In genomic region chr20:46362931-46363872, GRCh38 we compare ENCODE assay signal across 8 cellular contexts. TPM values are rescaled to one million over a fixed set of nuclear protein-coding genes. Genes with fewer than 3 reads are reported as not detected.
DNase-seq lines count a peak whose midpoint lies in the region; ATAC-seq, FAIRE-seq and TF ChIP-seq lines count a peak whose summit lies in the region.

No MANE protein-coding gene starts in this region.

- TF ChIP-seq RAD21 in A549 (conservative IDR thresholded peaks at IDR 0.05 in 1 of 2, IDR thresholded peaks at IDR 0.05 in 1 of 2): no peak

- no peak for TF ChIP-seq POLR2A in A549 (IDR thresholded peaks at IDR 0.05; ENCODE audit: low read length)

- TF ChIP-seq CTCF in A549 (IDR thresholded peaks at IDR 0.05): no peak

- H3K4me1 ChIP-seq in A549: peaks cover 14% of the 10 kb centered on the region; the same call in 2 of the 3 replicates
- H3K4me1 ChIP-seq in endocrine pancreas (ENCODE audit: control insufficient read depth, insufficient read depth, low read length): peaks cover 6% of the 10 kb centered on the region
- peaks cover 12 to 19% of the 10 kb centered on the region in 2 experiments for H3K4me1 ChIP-seq in trophoblast cell (ENCODE audit: control insufficient read depth in 1 of 2, insufficient read depth in 2 of 2, low read length in 2 of 2)

- FAIRE-seq in A549 (lab: Jason Lieb, UNC): no peak

- no peak overlapping the region for H3K23ac ChIP-seq in trophoblast cell (ENCODE audit: low read length)

- H3K79me2 ChIP-seq in trophoblast cell (ENCODE audit: control insufficient read depth, insufficient read depth, low read length, poor library complexity): peaks cover 3% of the 10 kb centered on the region

- H3K4me3 ChIP-seq in A549: peak overlapping the region; percentile 99
- peak overlapping the region; percentile 72 for H3K4me3 ChIP-seq in endocrine pancreas (ENCODE audit: control insufficient read depth, insufficient read depth, low read length)
- H3K4me3 ChIP-seq in trophoblast cell (ENCODE audit: low read depth, low read length): peak overlapping the region; percentile 97

- no peaks in the 10 kb centered on the region for H3K9me3 ChIP-seq in A549
- H3K9me3 ChIP-seq in endocrine pancreas (ENCODE audit: control insufficient read depth, low read length): no peaks in the 10 kb centered on the region
- peaks cover 2% of the 10 kb centered on the region for H3K9me3 ChIP-seq in trophoblast cell (ENCODE audit: insufficient read depth, low read depth, low read length)

- TF ChIP-seq EP300 in A549 (IDR thresholded peaks at IDR 0.05): no peak

- no peak for DNase-seq in A549 (ENCODE audit: low read depth in 1 of 2, low spot score in 1 of 2)
- peak; percentile 7 to 64 for DNase-seq in NOMO-1 (lab: John Stamatoyannopoulos, UW; ENCODE audit: unreplicated experiment in 2 of 2)
- DNase-seq in trophoblast cell: no peak
- no peak for DNase-seq in NCI-H748 treated with DMSO at 0.1 percent for 48 hours (lab: John Stamatoyannopoulos, UW)
- DNase-seq in 8988T: no peak
- DNase-seq in HT-29 (ENCODE audit: low spot score): no peak

- no peak overlapping the region for H3K14ac ChIP-seq in trophoblast cell (ENCODE audit: low read length)

- H3K27ac ChIP-seq in A549 (peak overlapping the region; percentile 99), trophoblast cell (ENCODE audit: low read depth, low read length) (no peak overlapping the region)

- no peak overlapping the region for H2BK12ac ChIP-seq in trophoblast cell (ENCODE audit: low read length)

- no peak overlapping the region for H4K8ac ChIP-seq in trophoblast cell (ENCODE audit: low read depth, low read length)

- H4K12ac ChIP-seq in trophoblast cell (ENCODE audit: low read depth, low read length): no peak overlapping the region

- H3K36me3 ChIP-seq in endocrine pancreas (ENCODE audit: control insufficient read depth, insufficient read depth, low read length): peaks cover 4% of the 10 kb centered on the region
- H3K36me3 ChIP-seq in trophoblast cell (ENCODE audit: control insufficient read depth in 1 of 2, insufficient read depth in 2 of 2, low read length in 2 of 2): peaks cover 31 to 37% of the 10 kb centered on the region in 2 experiments

- H2AK5ac ChIP-seq in trophoblast cell (ENCODE audit: low read length): no peak overlapping the region

- no peak overlapping the region for H3K18ac ChIP-seq in trophoblast cell (ENCODE audit: low read length)

- H3K4me2 ChIP-seq in A549: peak overlapping the region; percentile 99
- H3K4me2 ChIP-seq in trophoblast cell (ENCODE audit: low read length): peak overlapping the region; percentile 94

- H3K4ac ChIP-seq in trophoblast cell (ENCODE audit: low read depth, low read length): no peak overlapping the region

- peaks cover 7% of the 10 kb centered on the region for H3K79me1 ChIP-seq in trophoblast cell (ENCODE audit: low read length)

- peak overlapping the region; percentile 91 for H2AFZ ChIP-seq in trophoblast cell (ENCODE audit: insufficient read depth, low read length, poor library complexity)

- POLR2A ChIA-PET in A549 (lab: Yijun Ruan, JAX): interaction anchor here (0.6 to 1.8 kb wide), 6 partner anchors 7 to 43 kb away, joined by 3 to 13 read pairs (median 4); partner anchors contain the start of gene ELMO2

- ATAC-seq in A549: no peak; a peak in 2 of 6 replicates
- ATAC-seq in GM21360 (IDR thresholded peaks at IDR 0.05; ENCODE audit: unreplicated experiment): peak; percentile 5

- no peak overlapping the region for H4K91ac ChIP-seq in trophoblast cell (ENCODE audit: low read depth, low read length)

- 65% methylated on average over 14 of the region's 14 CpGs for WGBS in A549 (ENCODE audit: missing lambda C conversion rate)
- WGBS in trophoblast cell (ENCODE audit: extremely low coverage, insufficient coverage, insufficient read length): no CpG with 5 or more reads among the region's 14 CpGs

- H3K27me3 ChIP-seq in endocrine pancreas (ENCODE audit: control insufficient read depth, insufficient read depth, low read length) (no peaks in the 10 kb centered on the region), trophoblast cell (ENCODE audit: insufficient read depth, low read length) (no peaks in the 10 kb centered on the region)

- peak overlapping the region; percentile 92 for H2BK5ac ChIP-seq in trophoblast cell (ENCODE audit: low read depth, low read length, poor library complexity)

- CTCF ChIA-PET in A549 (lab: Yijun Ruan, JAX): interaction anchor here (0.7 to 4.5 kb wide), 3 partner anchors 11 to 48 kb away, joined by 3 to 19 read pairs (median 4); no protein-coding TSS in a partner anchor

- H2BK120ac ChIP-seq in trophoblast cell (ENCODE audit: insufficient read depth, low read length, poor library complexity): no peak overlapping the region

- H3K9ac ChIP-seq in endocrine pancreas (ENCODE audit: control insufficient read depth, insufficient read depth, low read length) (peak overlapping the region; percentile 80), trophoblast cell (ENCODE audit: low read length) (peak overlapping the region; percentile 9)

TF ChIP-seq in A549, 52 proteins besides CTCF, POLR2A, EP300 and RAD21:
- TF ChIP-seq ZSCAN20 (CRISPR knock-in tag; IDR thresholded peaks at IDR 0.05): no peak
- TF ChIP-seq BCL3 (IDR thresholded peaks at IDR 0.05): no peak
- TF ChIP-seq RARB (CRISPR knock-in tag; IDR thresholded peaks at IDR 0.05): no peak
- no peak for TF ChIP-seq GATA3 (IDR thresholded peaks at IDR 0.05; ENCODE audit: borderline replicate concordance)
- no peak for TF ChIP-seq JUNB (IDR thresholded peaks at IDR 0.05)
- TF ChIP-seq HOXB5 (CRISPR knock-in tag; IDR thresholded peaks at IDR 0.05): no peak
- TF ChIP-seq RCOR1 (IDR thresholded peaks at IDR 0.05; ENCODE audit: low read depth, low read length): no peak
- TF ChIP-seq RFX5 (IDR thresholded peaks at IDR 0.05): no peak
- TF ChIP-seq MAX (IDR thresholded peaks at IDR 0.05): no peak
- no peak for TF ChIP-seq FOSB (CRISPR knock-in tag; IDR thresholded peaks at IDR 0.05)
- TF ChIP-seq TFCP2L1 (CRISPR knock-in tag; IDR thresholded peaks at IDR 0.05): no peak
- TF ChIP-seq SMC3 (IDR thresholded peaks at IDR 0.05): no peak
- no peak; the same call in 1 of the 2 replicates for TF ChIP-seq HOXA7 (CRISPR knock-in tag; IDR thresholded peaks at IDR 0.05)
- TF ChIP-seq RNF2 (IDR thresholded peaks at IDR 0.05; ENCODE audit: borderline replicate concordance, low read depth): no peak
- TF ChIP-seq PBX3 (IDR thresholded peaks at IDR 0.05): no peak
- TF ChIP-seq NFE2L2 (conservative IDR thresholded peaks at IDR 0.05; ENCODE audit: low read length): no peak
- no peak for TF ChIP-seq KDM1A (IDR thresholded peaks at IDR 0.05; ENCODE audit: low read depth)
- no peak for TF ChIP-seq CHD4 (IDR thresholded peaks at IDR 0.05; ENCODE audit: borderline replicate concordance)
- no peak for TF ChIP-seq MAFK (IDR thresholded peaks at IDR 0.05; ENCODE audit: partially characterized antibody)
- TF ChIP-seq EHF (CRISPR knock-in tag; IDR thresholded peaks at IDR 0.05): no peak

RNA-seq across cellular contexts. Expression of gene ELMO2, which starts 43.2 kb away (rescaled TPM):
- polyA plus RNA-seq in A549 (2011; rRNA removed) (25.1 and 31.1 TPM in 2 replicates), A549 (2017; fragmentation: RNase III; extraction: RNeasy Plus Mini Kit Qiagen cat#74134 plus additional on column Dnase treatment) (22.3 to 23.4 TPM (median 22.9 TPM) in 3 replicates)
- 24.0 and 30.0 TPM in 2 replicates for polyA plus RNA-seq in A549 (2012; cell fraction: cytosol; rRNA removed)
- 37.9 and 50.1 TPM in 2 replicates for polyA plus RNA-seq in A549 (2012; cell fraction: nucleus; rRNA removed)
- 42.9 and 43.4 TPM in 2 replicates for polyA minus RNA-seq in A549 (2011; rRNA and poly(A)+ RNA removed)
- polyA plus RNA-seq in trophoblast cell (2013): 19.9 and 20.1 TPM in 2 replicates
- total RNA-seq in HT-29 (2014; rRNA removed; shearing (Covaris generic)): 28.6 and 35.2 TPM in 2 replicates

RNA-seq across cellular contexts. Expression of gene CDH22, which starts 54.9 kb away (rescaled TPM):
- not detected in 2 replicates for polyA plus RNA-seq in A549 (2011; rRNA removed)
- 0.01 TPM in 1 of 2 replicates, not detected in the other for polyA plus RNA-seq in A549 (2012; cell fraction: cytosol; rRNA removed)
- polyA plus RNA-seq in A549 (2012; cell fraction: nucleus; rRNA removed): 0.01 and 0.04 TPM in 2 replicates
- polyA plus RNA-seq in A549 (2017; fragmentation: RNase III; extraction: RNeasy Plus Mini Kit Qiagen cat#74134 plus additional on column Dnase treatment): 0.03 TPM in 1 of 3 replicates, not detected in the others
- polyA minus RNA-seq in A549 (2011; rRNA and poly(A)+ RNA removed): not detected in 2 replicates
- polyA plus RNA-seq in trophoblast cell (2013): 0.01 TPM in 1 of 2 replicates, not detected in the other
- total RNA-seq in HT-29 (2014; rRNA removed; shearing (Covaris generic)): not detected in 2 replicates

Comparison
In these comparisons a context has a peak if more than half of its experiments do, and no peak if none do; other contexts are left out.
1. DNase-seq: peak in NOMO-1 (2 of 2); none in A549 (0 of 2), trophoblast cell (0 of 2), NCI-H748 treated with DMSO at 0.1 percent for 48 hours (single experiment), 8988T (single experiment) and HT-29 (single experiment).
2. Peak in every context shown above with its lines, with median percentiles within 50 percentile points of each other: H3K4me3 ChIP-seq.